In genomic region chr11:104275992-104276391, GRCh38 we compare ENCODE assay signal across 2 cellular contexts.
TF ChIP-seq lines count a peak whose summit lies in the region.

No MANE protein-coding gene starts in this region.

TF ChIP-seq in GM23338, 12 proteins besides CTCF, POLR2A, EP300 and RAD21 (continued from another document):
- no peak for TF ChIP-seq ZNF462 (CRISPR knock-in tag; IDR thresholded peaks at IDR 0.05)
- no peak for TF ChIP-seq STAT1 (IDR thresholded peaks at IDR 0.05; ENCODE audit: unreplicated experiment)
- TF ChIP-seq REST (IDR thresholded peaks at IDR 0.05; ENCODE audit: unreplicated experiment): no peak
- TF ChIP-seq EZH2phosphoT487 (IDR thresholded peaks at IDR 0.05; ENCODE audit: unreplicated experiment): no peak
- TF ChIP-seq POLR2AphosphoS5 (IDR thresholded peaks at IDR 0.05; ENCODE audit: low read depth): no peak
- no peak for TF ChIP-seq JUNB (IDR thresholded peaks at IDR 0.05; ENCODE audit: unreplicated experiment)
- no peak for TF ChIP-seq ZNF331 (CRISPR knock-in tag; IDR thresholded peaks at IDR 0.05; ENCODE audit: low read depth)
- no peak for TF ChIP-seq ZNF114 (CRISPR knock-in tag; IDR thresholded peaks at IDR 0.05)

TF ChIP-seq in SK-N-SH treated with all-trans-retinoic acid at 6 μM for 48 hours, 23 proteins besides CTCF, POLR2A, EP300 and RAD21 (continued from another document):
- TF ChIP-seq TSHZ2 (CRISPR knock-in tag; IDR thresholded peaks at IDR 0.05) (no peak), SNAI2 (CRISPR knock-in tag; IDR thresholded peaks at IDR 0.05) (no peak), GLIS3 (CRISPR knock-in tag; IDR thresholded peaks at IDR 0.05) (no peak), TCF4 (CRISPR knock-in tag; IDR thresholded peaks at IDR 0.05; ENCODE audit: borderline replicate concordance) (no peak), OSR1 (CRISPR knock-in tag; IDR thresholded peaks at IDR 0.05) (no peak)
